12 cellular contexts compared by ENCODE assay signal in the genomic region with DNA sequence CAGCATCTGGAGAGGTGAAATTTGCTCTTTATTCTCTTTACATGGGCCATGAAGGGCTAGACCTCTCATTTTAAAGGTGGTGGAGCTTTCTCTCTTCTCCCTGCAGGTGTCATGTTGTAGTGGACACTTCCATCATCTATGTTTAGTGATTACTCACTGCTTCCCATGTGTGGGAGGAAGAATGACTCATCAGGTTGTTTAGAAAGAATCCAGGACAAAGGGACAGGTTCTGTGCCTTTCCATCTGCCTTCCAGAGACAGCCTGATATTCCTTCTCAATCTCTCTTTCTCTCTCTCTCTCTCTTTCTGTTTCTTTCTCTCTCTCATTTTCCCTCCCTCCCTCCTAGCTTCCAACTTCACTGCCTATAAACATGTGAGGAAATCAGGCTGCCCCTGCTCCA. TPM values are rescaled to one million over a fixed set of nuclear protein-coding genes. Genes with fewer than 3 reads are reported as not detected.
A peak's percentile ranks its signal among the peaks of the same experiment; 100 is the strongest.
DNase-seq lines count a peak whose midpoint lies in the region; ATAC-seq lines count a peak whose summit lies in the region.
"Had no signal": no experiment of that assay in that cellular context is flagged by ENCODE, and none has a peak within 500 bp of the region (broad histone marks: within the 10 kb centered on the region; RNA-seq: fewer than 3 reads in every experiment).

No MANE protein-coding gene starts in this region.

- H3K4me1 ChIP-seq in skeletal muscle satellite cell (ENCODE audit: control insufficient read depth, insufficient read depth, low read length), result peaks cover 12% of the 10 kb centered on the region
- H3K4me1 ChIP-seq: SJCRH30 had no signal

- H3K27me3 Mint-ChIP-seq in effector memory CD8-positive, alpha-beta T cell, result peaks cover 11 to 17% of the 10 kb centered on the region in 2 donors

- H3K4me1 Mint-ChIP-seq in effector memory CD8-positive, alpha-beta T cell (ENCODE audit: low read depth in 2 of 2), result no peaks in the 10 kb centered on the region
- H3K4me1 Mint-ChIP-seq: activated naive CD8-positive, alpha-beta T cell treated with anti-CD3 and anti-CD28 coated beads, Interleukin-2, amount 50 U/mL, for 24 hours had no signal

- peak overlapping the region; percentile 12 for H3K9ac ChIP-seq in skeletal muscle satellite cell (ENCODE audit: low read depth, low read length)

- no peaks in the 10 kb centered on the region for H3K27me3 ChIP-seq in skeletal muscle satellite cell (ENCODE audit: control insufficient read depth, insufficient read depth, low read length)

- no peaks in the 10 kb centered on the region for H3K36me3 ChIP-seq in skeletal muscle satellite cell (ENCODE audit: insufficient read depth, low read length)
- H3K36me3 ChIP-seq: SJCRH30 had no signal

- DNase-seq in NCI-H1092 treated with DMSO at 0.1 percent for 48 hours (lab: John Stamatoyannopoulos, UW), result peak; percentile 24
- no peak for DNase-seq in NCI-H1092 (lab: John Stamatoyannopoulos, UW)
- peak; percentile 82 for DNase-seq in NCI-H510A treated with DMSO at 0.1 percent for 48 hours (lab: John Stamatoyannopoulos, UW)
- peak; percentile 50 for DNase-seq in epithelial cell of prostate (ENCODE audit: low read depth, low spot score)
- DNase-seq in GOT3 (lab: John Stamatoyannopoulos, UW), result no peak
- no peak for DNase-seq in effector memory CD8-positive, alpha-beta T cell
- DNase-seq: activated naive CD8-positive, alpha-beta T cell treated with anti-CD3 and anti-CD28 coated beads, Interleukin-2, amount 50 U/mL, for 24 hours; stimulated activated naive CD4-positive, alpha-beta T cell had no signal

- H3K27ac ChIP-seq in epithelial cell of prostate, result no peak overlapping the region
- H3K27ac ChIP-seq: SJCRH30 had no signal

- H3K4me2 ChIP-seq in skeletal muscle satellite cell (ENCODE audit: low read length), result peak overlapping the region; percentile 57

- H3K36me3 Mint-ChIP-seq in effector memory CD8-positive, alpha-beta T cell (ENCODE audit: insufficient read depth), result no peaks in the 10 kb centered on the region
- H3K36me3 Mint-ChIP-seq: natural killer cell treated with Interleukin-12 subunit alpha and Interleukin-12 subunit beta and Interleukin-15 and Interleukin-18, amount 100 ng/mL, for 72 hours had no signal

- no peak overlapping the region for H3K4me3 ChIP-seq in skeletal muscle satellite cell (ENCODE audit: low read length)
- H3K4me3 ChIP-seq: SJCRH30 had no signal

- no peaks in the 10 kb centered on the region for H3K9me3 ChIP-seq in skeletal muscle satellite cell (replicated peaks; ENCODE audit: low read length)
- H3K9me3 ChIP-seq: SJCRH30 had no signal

- ATAC-seq in GM19463 (IDR thresholded peaks at IDR 0.05; ENCODE audit: unreplicated experiment), result no peak
- no peak for ATAC-seq in effector memory CD8-positive, alpha-beta T cell (replicated peaks)
- ATAC-seq: activated naive CD8-positive, alpha-beta T cell treated with anti-CD3 and anti-CD28 coated beads, Interleukin-2, amount 50 U/mL, for 24 hours; natural killer cell treated with Interleukin-12 subunit alpha and Interleukin-12 subunit beta and Interleukin-15 and Interleukin-18, amount 100 ng/mL, for 72 hours had no signal

- H3K9me3 Mint-ChIP-seq in effector memory CD8-positive, alpha-beta T cell, result peaks cover 0 to 5% of the 10 kb centered on the region in 2 donors
- H3K9me3 Mint-ChIP-seq: activated naive CD8-positive, alpha-beta T cell treated with anti-CD3 and anti-CD28 coated beads, Interleukin-2, amount 50 U/mL, for 24 hours had no signal

- H3K27ac Mint-ChIP-seq in effector memory CD8-positive, alpha-beta T cell, result no peak overlapping the region
- H3K27ac Mint-ChIP-seq: activated naive CD8-positive, alpha-beta T cell treated with anti-CD3 and anti-CD28 coated beads, Interleukin-2, amount 50 U/mL, for 24 hours; natural killer cell treated with Interleukin-12 subunit alpha and Interleukin-12 subunit beta and Interleukin-15 and Interleukin-18, amount 100 ng/mL, for 72 hours had no signal

- H3K4me3 Mint-ChIP-seq in effector memory CD8-positive, alpha-beta T cell, result no peak overlapping the region
- H3K4me3 Mint-ChIP-seq: activated naive CD8-positive, alpha-beta T cell treated with anti-CD3 and anti-CD28 coated beads, Interleukin-2, amount 50 U/mL, for 24 hours; natural killer cell treated with Interleukin-12 subunit alpha and Interleukin-12 subunit beta and Interleukin-15 and Interleukin-18, amount 100 ng/mL, for 72 hours had no signal

RNA-seq across cellular contexts. Expression of a gene that starts 38.7 kb away (rescaled TPM):
- 0.51 and 3.5 TPM in 2 replicates for total RNA-seq in skeletal muscle satellite cell (2012; rRNA removed)
- total RNA-seq: SJCRH30 had no signal

Comparison
In these comparisons a context has a peak if more than half of its experiments do, and no peak if none do; other contexts are left out.
1. DNase-seq: peak in NCI-H1092 treated with DMSO at 0.1 percent for 48 hours (single experiment), NCI-H510A treated with DMSO at 0.1 percent for 48 hours (single experiment) and epithelial cell of prostate (single experiment); none in NCI-H1092 (single experiment), GOT3 (single experiment) and effector memory CD8-positive, alpha-beta T cell (0 of 3).